In genomic region chr3:151874084-151874483, GRCh38 we compare ENCODE assay signal across 1 cellular context. TPM values are rescaled to one million over a fixed set of nuclear protein-coding genes. Genes with fewer than 3 reads are reported as not detected.
"Had no signal": no experiment of that assay in that cellular context is flagged by ENCODE, and none has a peak within 500 bp of the region (broad histone marks: within the 10 kb centered on the region; RNA-seq: fewer than 3 reads in every experiment).

No MANE protein-coding gene starts in this region.

RNA-seq across cellular contexts. Expression of gene SUCNR1, which starts 0.6 kb away (rescaled TPM):
- polyA plus RNA-seq: endothelial cell of umbilical vein had no signal
